8 cellular contexts compared by ENCODE assay signal in genomic region chr4:121462660-121463261, GRCh38.
DNase-seq lines count a peak whose midpoint lies in the region; ATAC-seq and TF ChIP-seq lines count a peak whose summit lies in the region.

No MANE protein-coding gene starts in this region.

- CTCF ChIA-PET in activated CD4-positive, alpha-beta T cell treated with anti-CD3 and anti-CD28 coated beads, Interleukin-2, amount 10 ng/mL, durations not matched to agents 7 days and 5 days (lab: Charles Lee), result interaction anchor here (1.0 to 1.5 kb wide), 7 partner anchors 10 to 278 kb away, joined by 3 to 4 read pairs (median 4); no protein-coding TSS in a partner anchor

- H3K9me3 Mint-ChIP-seq in CD14-positive monocyte, result peaks cover 3 to 11% (median 6%) of the 10 kb centered on the region in 7 donors
- no peaks in the 10 kb centered on the region for H3K9me3 Mint-ChIP-seq in activated CD4-positive, alpha-beta T cell treated with anti-CD3 and anti-CD28 coated beads, Interleukin-2, amount 10 ng/mL, durations not matched to agents 7 days and 5 days

- H3K27ac Mint-ChIP-seq in CD14-positive monocyte, result no peak overlapping the region
- H3K27ac Mint-ChIP-seq in activated CD4-positive, alpha-beta T cell treated with anti-CD3 and anti-CD28 coated beads, Interleukin-2, amount 10 ng/mL, durations not matched to agents 7 days and 5 days, result no peak overlapping the region

- H3K36me3 Mint-ChIP-seq in CD14-positive monocyte, result no peaks in the 10 kb centered on the region
- H3K36me3 Mint-ChIP-seq in activated CD4-positive, alpha-beta T cell treated with anti-CD3 and anti-CD28 coated beads, Interleukin-2, amount 10 ng/mL, durations not matched to agents 7 days and 5 days (ENCODE audit: low read depth), result no peaks in the 10 kb centered on the region

- no peaks in the 10 kb centered on the region for H3K4me1 Mint-ChIP-seq in CD14-positive monocyte
- H3K4me1 Mint-ChIP-seq in activated CD4-positive, alpha-beta T cell treated with anti-CD3 and anti-CD28 coated beads, Interleukin-2, amount 10 ng/mL, durations not matched to agents 7 days and 5 days, result peaks cover 3% of the 10 kb centered on the region

- POLR2A ChIA-PET in activated CD4-positive, alpha-beta T cell treated with anti-CD3 and anti-CD28 coated beads, Interleukin-2, amount 10 ng/mL, durations not matched to agents 7 days and 5 days (lab: Charles Lee), result no interaction called here

- DNase-seq in CD14-positive monocyte (ENCODE audit: low spot score), result no peak
- DNase-seq in NCI-H1048 (lab: John Stamatoyannopoulos, UW), result peak; percentile 16
- peak; percentile 59 for DNase-seq in activated CD4-positive, alpha-beta T cell treated with anti-CD3 and anti-CD28 coated beads, Interleukin-2, amount 10 ng/mL, durations not matched to agents 7 days and 5 days
- peak; percentile 40 to 80 for DNase-seq in foreskin fibroblast
- DNase-seq in pons (ENCODE audit: low spot score), result peak; percentile 91
- no peak for DNase-seq in NCI-H128 (lab: John Stamatoyannopoulos, UW; ENCODE audit: unreplicated experiment)

- peak; percentile 64 for TF ChIP-seq CTCF in CD14-positive monocyte (IDR thresholded peaks at IDR 0.05)
- peak; percentile 84 for TF ChIP-seq CTCF in foreskin fibroblast (IDR thresholded peaks at IDR 0.05; ENCODE audit: low read depth, low read length)

- H3K4me3 Mint-ChIP-seq in CD14-positive monocyte, result no peak overlapping the region
- H3K4me3 Mint-ChIP-seq in activated CD4-positive, alpha-beta T cell treated with anti-CD3 and anti-CD28 coated beads, Interleukin-2, amount 10 ng/mL, durations not matched to agents 7 days and 5 days, result no peak overlapping the region

- intact Hi-C loops in CD14-positive monocyte (cut with micrococcal nuclease), result loop anchor here in 1 of 2 donors (10.0 kb wide), 1 partner anchor 272 kb away; no protein-coding TSS in a partner anchor

- no peak overlapping the region for H3K4me3 ChIP-seq in foreskin fibroblast (ENCODE audit: low read depth in 1 of 2, low read length in 2 of 2)

- peak; percentile 81 for ATAC-seq in GM18499 (IDR thresholded peaks at IDR 0.05; ENCODE audit: insufficient read depth, unreplicated experiment)
- ATAC-seq in HG02759 (IDR thresholded peaks at IDR 0.05; ENCODE audit: unreplicated experiment), result peak; percentile 87

- H3K27me3 Mint-ChIP-seq in CD14-positive monocyte (ENCODE audit: low read depth in 3 of 3), result peaks cover 1 to 6% (median 5%) of the 10 kb centered on the region in 3 donors
- H3K27me3 Mint-ChIP-seq in activated CD4-positive, alpha-beta T cell treated with anti-CD3 and anti-CD28 coated beads, Interleukin-2, amount 10 ng/mL, durations not matched to agents 7 days and 5 days, result peaks cover 23% of the 10 kb centered on the region

Comparison
In these comparisons a context has a peak if more than half of its experiments do, and no peak if none do; other contexts are left out.
1. DNase-seq: peak in NCI-H1048 (single experiment), activated CD4-positive, alpha-beta T cell treated with anti-CD3 and anti-CD28 coated beads, Interleukin-2, amount 10 ng/mL, durations not matched to agents 7 days and 5 days (single experiment), foreskin fibroblast (2 of 2) and pons (single experiment); none in CD14-positive monocyte (single experiment) and NCI-H128 (single experiment).